1 cellular context compared by ENCODE assay signal in genomic region chr3:5221701-5222100, GRCh38.
TF ChIP-seq lines count a peak whose summit lies in the region.

No MANE protein-coding gene starts in this region.

TF ChIP-seq in GM23338, 12 proteins besides CTCF, POLR2A, EP300 and RAD21 (continued from another document):
- no peak for TF ChIP-seq ZNF462 (CRISPR knock-in tag; IDR thresholded peaks at IDR 0.05)
- TF ChIP-seq EZH2phosphoT487 (IDR thresholded peaks at IDR 0.05; ENCODE audit: unreplicated experiment), result no peak
- TF ChIP-seq JUNB (IDR thresholded peaks at IDR 0.05; ENCODE audit: unreplicated experiment), result no peak
- TF ChIP-seq POLR2AphosphoS5 (IDR thresholded peaks at IDR 0.05; ENCODE audit: low read depth), result no peak
- TF ChIP-seq NANOG (IDR thresholded peaks at IDR 0.05; ENCODE audit: borderline replicate concordance), result no peak
